Comparison of ENCODE assay signal across 1 cellular context in genomic region chr5:127227881-127228280, GRCh38.
TF ChIP-seq lines count a peak whose summit lies in the region.

No MANE protein-coding gene starts in this region.

TF ChIP-seq in SK-N-SH, 30 proteins besides CTCF, POLR2A, EP300 and RAD21 (continued from another document):
- no peak for TF ChIP-seq FOSL2 (IDR thresholded peaks at IDR 0.05; ENCODE audit: borderline replicate concordance, low read depth)
- no peak for TF ChIP-seq TCF12 (IDR thresholded peaks at IDR 0.05)
- TF ChIP-seq PBX3 (IDR thresholded peaks at IDR 0.05), result no peak
- no peak for TF ChIP-seq USF2 (IDR thresholded peaks at IDR 0.05; ENCODE audit: borderline replicate concordance, low read depth, low read length)
- TF ChIP-seq FOXM1 (IDR thresholded peaks at IDR 0.05; ENCODE audit: low read depth), result no peak
- TF ChIP-seq RFX5 (IDR thresholded peaks at IDR 0.05; ENCODE audit: low read length), result no peak
- no peak for TF ChIP-seq FOXJ3 (CRISPR knock-in tag; IDR thresholded peaks at IDR 0.05)
- no peak for TF ChIP-seq SMC3 (IDR thresholded peaks at IDR 0.05; ENCODE audit: low read depth, low read length)
- no peak for TF ChIP-seq IRF3 (IDR thresholded peaks at IDR 0.05; ENCODE audit: low read depth, low read length)
- no peak for TF ChIP-seq GATA2 (CRISPR knock-in tag; IDR thresholded peaks at IDR 0.05)
- TF ChIP-seq MAX (IDR thresholded peaks at IDR 0.05; ENCODE audit: low read depth), result no peak
- TF ChIP-seq CHD2 (IDR thresholded peaks at IDR 0.05; ENCODE audit: low read length, partially characterized antibody), result no peak
- no peak for TF ChIP-seq RXRA (IDR thresholded peaks at IDR 0.05; ENCODE audit: borderline replicate concordance, low read depth)
- no peak for TF ChIP-seq YY1 (IDR thresholded peaks at IDR 0.05; ENCODE audit: low read depth)
TF ChIP-seq in SK-N-SH: peak in this region for 0.
